ENCODE assay signal across 20 cellular contexts in genomic region chr2:219539926-219540678, GRCh38. TPM values are rescaled to one million over a fixed set of nuclear protein-coding genes. Genes with fewer than 3 reads are reported as not detected.
DNase-seq lines count a peak whose midpoint lies in the region; ATAC-seq, FAIRE-seq and TF ChIP-seq lines count a peak whose summit lies in the region.
"Had no signal": no experiment of that assay in that cellular context is flagged by ENCODE, and none has a peak within 500 bp of the region (broad histone marks: within the 10 kb centered on the region; RNA-seq: fewer than 3 reads in every experiment).

No MANE protein-coding gene starts in this region.

- no peak for TF ChIP-seq EP300 in tibial nerve (IDR thresholded peaks at IDR 0.05)

- ATAC-seq in lower lobe of right lung = no peak

- peak overlapping the region; percentile 25 for H3K4me3 Mint-ChIP-seq in T-helper 1 cell treated with Interleukin-12 subunit alpha and Interleukin-12 subunit beta and Interleukin-4 antibody, amounts not matched to agents 30 μg/mL and 1 μg/mL, for 36 hours

- H3K36me3 ChIP-seq in bronchial epithelial cell (ENCODE audit: control insufficient read depth, insufficient read depth, low read length) (peaks cover 25% of the 10 kb centered on the region), tibial nerve (peaks cover 0 to 26% (median 0%) of the 10 kb centered on the region in 3 donors), lower lobe of right lung (peaks cover 32% of the 10 kb centered on the region)

- TF ChIP-seq CTCF in bronchial epithelial cell (IDR thresholded peaks at IDR 0.05; ENCODE audit: insufficient read depth, low read length, severe bottlenecking) (no peak), tibial nerve (IDR thresholded peaks at IDR 0.05) (no peak), lower lobe of right lung (IDR thresholded peaks at IDR 0.05) (no peak)

- WGBS in tibial nerve, 2 donors = 79 to 87% methylated on average over 36 to 46 of the region's 46 CpGs

- no peaks in the 10 kb centered on the region for H3K9me3 ChIP-seq in tibial nerve
- no peaks in the 10 kb centered on the region for H3K9me3 ChIP-seq in lower lobe of right lung
- H3K9me3 ChIP-seq: SK-N-SH had no signal

- intact Hi-C loops in lower lobe of right lung (cut with DNase I) = loop anchor here (10.0 kb wide), 1 partner anchor 135 kb away; no protein-coding TSS in a partner anchor

- H3K27ac Mint-ChIP-seq in T-helper 1 cell treated with Interleukin-12 subunit alpha and Interleukin-12 subunit beta and Interleukin-4 antibody, amounts not matched to agents 30 μg/mL and 1 μg/mL, for 36 hours = no peak overlapping the region
- H3K27ac Mint-ChIP-seq: CD4-positive, CD25-positive, alpha-beta regulatory T cell had no signal

- H3K27me3 Mint-ChIP-seq in T-helper 1 cell treated with Interleukin-12 subunit alpha and Interleukin-12 subunit beta and Interleukin-4 antibody, amounts not matched to agents 30 μg/mL and 1 μg/mL, for 36 hours (ENCODE audit: low read depth) = peaks cover 10% of the 10 kb centered on the region

- peaks cover 0 to 73% (median 41%) of the 10 kb centered on the region in 4 donors for H3K4me1 ChIP-seq in tibial nerve
- H3K4me1 ChIP-seq in lower lobe of right lung = peaks cover 30% of the 10 kb centered on the region

- no peak overlapping the region for H3K4me3 ChIP-seq in bronchial epithelial cell (ENCODE audit: low read depth, low read length)
- no peak overlapping the region for H3K4me3 ChIP-seq in tibial nerve
- no peak overlapping the region for H3K4me3 ChIP-seq in lower lobe of right lung

- no peak for TF ChIP-seq POLR2A in tibial nerve (IDR thresholded peaks at IDR 0.05)

- peaks cover 11% of the 10 kb centered on the region for H3K4me1 Mint-ChIP-seq in T-helper 1 cell treated with Interleukin-12 subunit alpha and Interleukin-12 subunit beta and Interleukin-4 antibody, amounts not matched to agents 30 μg/mL and 1 μg/mL, for 36 hours (ENCODE audit: low read depth)

- no peaks in the 10 kb centered on the region for H3K9me3 Mint-ChIP-seq in T-helper 1 cell treated with Interleukin-12 subunit alpha and Interleukin-12 subunit beta and Interleukin-4 antibody, amounts not matched to agents 30 μg/mL and 1 μg/mL, for 36 hours

- FAIRE-seq in bronchial epithelial cell (lab: Jason Lieb, UNC) = peak; percentile 7
- FAIRE-seq: D721Med, H54, RCC 7860 had no signal

- H3K27me3 ChIP-seq in bronchial epithelial cell (ENCODE audit: control insufficient read depth, insufficient read depth, low read length) (no peaks in the 10 kb centered on the region), tibial nerve (no peaks in the 10 kb centered on the region), lower lobe of right lung (ENCODE audit: low read depth) (peaks cover 8% of the 10 kb centered on the region)

- DNase-seq in T-helper 1 cell (no peak), bronchial epithelial cell (ENCODE audit: low read depth) (no peak), tibial nerve (ENCODE audit: low spot score in 2 of 2) (no peak), occipital lobe (lab: John Stamatoyannopoulos, UW) (no peak), lower lobe of right lung (no peak)
- DNase-seq: ACHN; CD4-positive, CD25-positive, alpha-beta regulatory T cell; MM.1S; NCI-H2029; NCI-H446; NCI-H524 treated with DMSO at 0.1 percent for 48 hours; NCI-H774; SK-N-SH had no signal

- H3K36me3 Mint-ChIP-seq in T-helper 1 cell treated with Interleukin-12 subunit alpha and Interleukin-12 subunit beta and Interleukin-4 antibody, amounts not matched to agents 30 μg/mL and 1 μg/mL, for 36 hours (ENCODE audit: low read depth) = peaks cover 10% of the 10 kb centered on the region
- H3K36me3 Mint-ChIP-seq: CD4-positive, CD25-positive, alpha-beta regulatory T cell had no signal

- H3K27ac ChIP-seq in tibial nerve = peak overlapping the region; percentile 38 to 97 (median 80)
- H3K27ac ChIP-seq in lower lobe of right lung = no peak overlapping the region
- H3K27ac ChIP-seq: 22Rv1, KMS-11 had no signal

RNA-seq across cellular contexts. Expression of gene CHPF, which starts 3.5 kb away (rescaled TPM):
- total RNA-seq in bronchial epithelial cell (52.7 and 85.5 TPM in 2 replicates), tibial nerve (10 to 100 TPM; 51.3 to 91.2 (median 62.9) TPM), occipital lobe (25.9 TPM), lower lobe of right lung (23.2 TPM)

RNA-seq across cellular contexts. Expression of gene TMEM198, which starts 3.7 kb away (rescaled TPM):
- total RNA-seq in bronchial epithelial cell = under 0.01 and 0.13 TPM in 2 replicates
- 1 to 10 TPM; 1.6 to 2.4 (median 1.9) TPM for total RNA-seq in tibial nerve
- 14.0 TPM for total RNA-seq in occipital lobe
- 1.4 TPM for total RNA-seq in lower lobe of right lung

RNA-seq across cellular contexts. Expression of gene ASIC4, which starts 25.8 kb away (rescaled TPM):
- total RNA-seq in bronchial epithelial cell (under 0.01 and 0.53 TPM in 2 replicates), tibial nerve (1 to 10 TPM in 1 of 4 donors, under 1 TPM in 1, not detected in 2; 0.42 to 3.0 TPM), occipital lobe (8.3 TPM), lower lobe of right lung (0.53 TPM)
- total RNA-seq: HT1080 had no signal

RNA-seq across cellular contexts. Expression of gene OBSL1, which starts 31.2 kb away (rescaled TPM):
- total RNA-seq in bronchial epithelial cell (9.2 and 15.2 TPM in 2 replicates), tibial nerve (100 to 1,000 TPM in 2 of 4 donors, 10 to 100 TPM in 2; 85.0 to 135 (median 98.3) TPM), occipital lobe (39.9 TPM), lower lobe of right lung (49.4 TPM)

RNA-seq across cellular contexts. Expression of gene INHA, which starts 32.0 kb away (rescaled TPM):
- total RNA-seq in bronchial epithelial cell = under 0.01 and 0.13 TPM in 2 replicates
- 1 to 10 TPM in 2 of 4 donors, not detected in 2; 1.1 to 1.4 TPM for total RNA-seq in tibial nerve
- not detected for total RNA-seq in occipital lobe
- not detected for total RNA-seq in lower lobe of right lung
- total RNA-seq: CD4-positive, CD25-positive, alpha-beta regulatory T cell; HT1080 had no signal
